ENCODE assay signal across 15 cellular contexts in the genomic region with DNA sequence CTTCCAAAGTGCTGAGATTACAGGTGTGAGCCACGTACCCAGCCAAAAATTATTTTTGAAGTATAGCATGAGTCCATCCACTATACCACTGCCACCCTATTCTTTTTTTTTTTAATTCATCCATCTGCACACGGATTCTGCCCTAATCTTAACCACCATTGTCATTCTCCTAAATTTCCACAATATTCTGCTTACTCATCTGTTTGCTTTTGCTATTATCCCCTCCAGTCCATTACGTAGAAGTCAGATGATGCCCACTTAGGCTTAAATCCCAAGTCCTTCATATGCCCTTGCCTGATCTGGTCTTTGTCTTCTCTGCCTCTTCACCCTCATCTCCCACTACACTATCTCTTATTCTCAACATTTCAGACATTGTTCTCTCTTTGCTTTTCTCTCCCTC.
DNase-seq lines count a peak whose midpoint lies in the region; ATAC-seq and TF ChIP-seq lines count a peak whose summit lies in the region.
"Had no signal": no experiment of that assay in that cellular context is flagged by ENCODE, and none has a peak within 500 bp of the region (broad histone marks: within the 10 kb centered on the region; RNA-seq: fewer than 3 reads in every experiment).

No MANE protein-coding gene starts in this region.

- no peak overlapping the region for H3K4me2 ChIP-seq in IMR-90 (ENCODE audit: low read depth, low read length)

- BruUV-seq in IMR-90 (replicated peaks; lab: Mats Ljungman, UMichigan): no TSS peak

- H3K27ac Mint-ChIP-seq in endothelial cell (ENCODE audit: unreplicated experiment): peak overlapping the region; percentile 24
- peak overlapping the region; percentile 3 for H3K27ac Mint-ChIP-seq in osteocyte (ENCODE audit: unreplicated experiment)
- H3K27ac Mint-ChIP-seq in T-cell: no peak overlapping the region
- H3K27ac Mint-ChIP-seq: CD14-positive monocyte had no signal

- H3K4me3 Mint-ChIP-seq in endothelial cell (ENCODE audit: unreplicated experiment) (no peak overlapping the region), osteocyte (ENCODE audit: unreplicated experiment) (no peak overlapping the region), T-cell (no peak overlapping the region)
- H3K4me3 Mint-ChIP-seq: CD14-positive monocyte had no signal

- peaks cover 35% of the 10 kb centered on the region for H3K4me1 Mint-ChIP-seq in endothelial cell (ENCODE audit: unreplicated experiment)
- peaks cover 46% of the 10 kb centered on the region for H3K4me1 Mint-ChIP-seq in osteocyte (ENCODE audit: unreplicated experiment)
- no peaks in the 10 kb centered on the region for H3K4me1 Mint-ChIP-seq in T-cell

- no peak overlapping the region for H2AFZ ChIP-seq in IMR-90 (replicated peaks; ENCODE audit: low read length, poor library complexity)

- H3K18ac ChIP-seq in IMR-90 (ENCODE audit: low read depth, low read length): no peak overlapping the region

- H3K9me3 Mint-ChIP-seq in endothelial cell (ENCODE audit: unreplicated experiment): no peaks in the 10 kb centered on the region
- H3K9me3 Mint-ChIP-seq in osteocyte (ENCODE audit: unreplicated experiment): no peaks in the 10 kb centered on the region
- no peaks in the 10 kb centered on the region for H3K9me3 Mint-ChIP-seq in T-cell

- H2BK15ac ChIP-seq in IMR-90 (ENCODE audit: low read depth, low read length): no peak overlapping the region

- H3K27me3 ChIP-seq in IMR-90 (ENCODE audit: control insufficient read depth, insufficient read depth, low read length): no peaks in the 10 kb centered on the region

- H4K91ac ChIP-seq in IMR-90 (ENCODE audit: insufficient read depth, low read depth, low read length): no peak overlapping the region

- H3K4ac ChIP-seq in IMR-90 (ENCODE audit: low read depth, low read length): no peak overlapping the region

- CTCF ChIA-PET in IMR-90 (lab: Yijun Ruan, JAX): no interaction called here
- CTCF ChIA-PET in T-cell (lab: Charles Lee): no interaction called here

- POLR2A ChIA-PET in IMR-90 (lab: Charles Lee; ENCODE audit: unreplicated experiment) (no interaction called here), T-cell (lab: Charles Lee) (no interaction called here)

- H2BK5ac ChIP-seq in IMR-90 (ENCODE audit: low read depth, low read length, poor library complexity, severe bottlenecking): no peak overlapping the region

- TF ChIP-seq CTCF in IMR-90 (conservative IDR thresholded peaks at IDR 0.05; ENCODE audit: low read depth, low read length) (no peak), endothelial cell (IDR thresholded peaks at IDR 0.05; ENCODE audit: unreplicated experiment) (no peak), osteocyte (IDR thresholded peaks at IDR 0.05) (no peak)

- H3K9me1 ChIP-seq in IMR-90 (ENCODE audit: insufficient read depth, low read length): peaks cover 13% of the 10 kb centered on the region

- H2BK20ac ChIP-seq in IMR-90 (ENCODE audit: low read depth, low read length): no peak overlapping the region

- in situ Hi-C loops in IMR-90 (cut with MboI; ENCODE audit: low sequenced_read_pairs): no loop called here

- H3K9me3 ChIP-seq in IMR-90 (ENCODE audit: control insufficient read depth, insufficient read depth, low read length): no peaks in the 10 kb centered on the region

- intact Hi-C loops in IMR-90 (cut with micrococcal nuclease): no loop called here

- H3K36me3 Mint-ChIP-seq in endothelial cell (ENCODE audit: low read depth, unreplicated experiment): no peaks in the 10 kb centered on the region
- H3K36me3 Mint-ChIP-seq in osteocyte (ENCODE audit: unreplicated experiment): peaks cover 9% of the 10 kb centered on the region
- H3K36me3 Mint-ChIP-seq in T-cell: peaks cover 9% of the 10 kb centered on the region
- H3K36me3 Mint-ChIP-seq: CD14-positive monocyte had no signal

- no peak overlapping the region for H4K5ac ChIP-seq in IMR-90 (ENCODE audit: low read depth, low read length)

- 93% methylated on average over 2 of the region's 3 CpGs; no CpG with 5 or more reads in 1 of the 2 experiments for WGBS in IMR-90 (ENCODE audit: extremely low coverage in 2 of 2, insufficient read length in 1 of 2), 2 experiments

- H3K56ac ChIP-seq in IMR-90 (ENCODE audit: extremely low read depth, insufficient read depth, low read length): no peak overlapping the region

- H3K4me3 ChIP-seq in IMR-90 (ENCODE audit: insufficient read depth, low read depth, low read length): no peak overlapping the region

- H3K9ac ChIP-seq in IMR-90 (ENCODE audit: low read depth, low read length): no peak overlapping the region

- no peak overlapping the region for H2AK5ac ChIP-seq in IMR-90 (ENCODE audit: low read depth, low read length)

- peaks cover 13% of the 10 kb centered on the region for H3K4me1 ChIP-seq in IMR-90 (ENCODE audit: control insufficient read depth, insufficient read depth, low read length)

- no peak overlapping the region for H3K14ac ChIP-seq in IMR-90 (replicated peaks; ENCODE audit: low read depth, low read length)

- H3K27me3 Mint-ChIP-seq in endothelial cell (ENCODE audit: unreplicated experiment) (no peaks in the 10 kb centered on the region), osteocyte (ENCODE audit: unreplicated experiment) (no peaks in the 10 kb centered on the region), T-cell (no peaks in the 10 kb centered on the region)

- H2AK9ac ChIP-seq in IMR-90 (replicated peaks; ENCODE audit: low read depth, low read length, poor library complexity): no peak overlapping the region

- dilution Hi-C loops in IMR-90 (cut with HindIII; ENCODE audit: low sequenced_read_pairs, unreplicated experiment): no loop called here

- peaks cover 4% of the 10 kb centered on the region; the same call in 1 of the 2 replicates for H4K20me1 ChIP-seq in IMR-90 (ENCODE audit: insufficient read depth, low read length)

- H3K23ac ChIP-seq in IMR-90 (ENCODE audit: low read depth, low read length): no peak overlapping the region

- peak; percentile 5 for DNase-seq in NCI-H1436 (lab: John Stamatoyannopoulos, UW)
- no peak for DNase-seq in NCI-H1436 treated with DMSO at 0.1 percent for 48 hours (lab: John Stamatoyannopoulos, UW)
- no peak for DNase-seq in IMR-90
- no peak for DNase-seq in endothelial cell (ENCODE audit: low spot score)
- no peak for DNase-seq in osteocyte (ENCODE audit: extremely low spot score, unreplicated experiment)
- no peak for DNase-seq in T-cell
- no peak for DNase-seq in cerebellar nuclear complex (lab: John Stamatoyannopoulos, UW)
- DNase-seq: COR-L47, DMS79, NCI-H146, NCI-H446 treated with DMSO at 0.1 percent for 48 hours, NCI-H774, SHP77 had no signal

- ATAC-seq in IMR-90 (ENCODE audit: low read depth) (no peak), T-cell (replicated peaks in 1 of 4) (no peak), GM19397 (IDR thresholded peaks at IDR 0.05; ENCODE audit: unreplicated experiment) (no peak)

- H2BK120ac ChIP-seq in IMR-90 (ENCODE audit: low read depth, low read length): no peak overlapping the region

- peaks cover 19 to 52% of the 10 kb centered on the region in 2 experiments for H3K79me1 ChIP-seq in IMR-90 (ENCODE audit: low read depth in 1 of 2, low read length in 2 of 2)

- no peak for TF ChIP-seq RAD21 in IMR-90 (IDR thresholded peaks at IDR 0.05; ENCODE audit: low read length)

- H3K27ac ChIP-seq in IMR-90 (ENCODE audit: insufficient read depth, low read length): no peak overlapping the region

- H3K36me3 ChIP-seq in IMR-90 (ENCODE audit: control insufficient read depth, insufficient read depth, low read length): no peaks in the 10 kb centered on the region

- no peak for TF ChIP-seq POLR2A in IMR-90 (IDR thresholded peaks at IDR 0.05; ENCODE audit: low read depth, low read length)

- no peak overlapping the region for H4K8ac ChIP-seq in IMR-90 (ENCODE audit: low read depth in 2 of 2, low read length in 2 of 2)

TF ChIP-seq in IMR-90, 13 proteins besides CTCF, POLR2A, EP300 and RAD21:
- TF ChIP-seq MAZ (IDR thresholded peaks at IDR 0.05; ENCODE audit: borderline replicate concordance, low read depth, low read length) (no peak), SMC3 (IDR thresholded peaks at IDR 0.05; ENCODE audit: low read depth, low read length) (no peak), MAFK (IDR thresholded peaks at IDR 0.05; ENCODE audit: low read depth, low read length) (0 out of 2 replicates have a peak, but pooled peaks have one; percentile 25)
TF ChIP-seq in IMR-90: peak in this region for 1.

Comparison
In these comparisons a context has a peak if more than half of its experiments do, and no peak if none do; other contexts are left out.
1. H3K27ac Mint-ChIP-seq: peak in endothelial cell (single experiment) and osteocyte (single experiment); none in T-cell (0 of 2).